19 cellular contexts compared by ENCODE assay signal in the genomic region with DNA sequence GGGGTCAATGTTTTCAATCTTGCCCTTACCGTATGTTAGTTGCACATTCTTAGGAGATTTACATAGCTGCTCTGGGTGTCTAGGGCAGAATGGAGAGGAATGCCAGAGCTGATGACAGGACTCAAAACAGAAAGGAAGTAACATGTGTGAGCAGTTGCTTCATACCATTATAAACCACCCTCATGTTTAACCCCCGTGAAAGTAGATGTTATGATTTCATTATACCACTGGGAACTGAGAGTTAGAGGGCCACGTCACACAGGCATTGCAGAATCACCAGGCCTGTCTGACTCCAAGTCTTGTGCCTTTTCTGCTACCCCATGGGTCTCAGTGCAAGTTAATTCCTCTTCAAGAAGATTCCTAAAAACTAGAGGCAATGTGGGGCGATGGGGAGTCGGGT. TPM values are rescaled to one million over a fixed set of nuclear protein-coding genes. Genes with fewer than 3 reads are reported as not detected.
A peak's percentile ranks its signal among the peaks of the same experiment; 100 is the strongest.
DNase-seq lines count a peak whose midpoint lies in the region; ATAC-seq and TF ChIP-seq lines count a peak whose summit lies in the region.
"Had no signal": no experiment of that assay in that cellular context is flagged by ENCODE, and none has a peak within 500 bp of the region (broad histone marks: within the 10 kb centered on the region; RNA-seq: fewer than 3 reads in every experiment).

No MANE protein-coding gene starts in this region.

- intact Hi-C loops in activated CD8-positive, alpha-beta T cell treated with anti-CD3 and anti-CD28 coated beads for 36 hours (cut with micrococcal nuclease): no loop called here

- no peak for TF ChIP-seq CTCF in OCI-LY3 (IDR thresholded peaks at IDR 0.05; ENCODE audit: low read depth, low read length)
- TF ChIP-seq CTCF in activated CD8-positive, alpha-beta T cell treated with anti-CD3 and anti-CD28 coated beads for 36 hours (IDR thresholded peaks at IDR 0.05): no peak

- no peak overlapping the region for H3K27ac Mint-ChIP-seq in activated naive CD8-positive, alpha-beta T cell treated with anti-CD3 and anti-CD28 coated beads for 36 hours
- no peak overlapping the region for H3K27ac Mint-ChIP-seq in activated CD8-positive, alpha-beta T cell treated with anti-CD3 and anti-CD28 coated beads for 36 hours
- H3K27ac Mint-ChIP-seq: activated CD4-positive, alpha-beta T cell treated with anti-CD3 and anti-CD28 coated beads for 36 hours; IgD-negative memory B cell; natural killer cell had no signal

- no peak overlapping the region for H3K4me3 Mint-ChIP-seq in activated naive CD8-positive, alpha-beta T cell treated with anti-CD3 and anti-CD28 coated beads for 36 hours
- no peak overlapping the region for H3K4me3 Mint-ChIP-seq in activated CD8-positive, alpha-beta T cell treated with anti-CD3 and anti-CD28 coated beads for 36 hours
- H3K4me3 Mint-ChIP-seq: activated CD4-positive, alpha-beta T cell treated with anti-CD3 and anti-CD28 coated beads for 36 hours; IgD-negative memory B cell; natural killer cell had no signal

- no peaks in the 10 kb centered on the region for H3K9me3 ChIP-seq in OCI-LY3 (ENCODE audit: insufficient read depth, low read length)
- H3K9me3 ChIP-seq: thoracic aorta had no signal

- H2AFZ ChIP-seq in OCI-LY3 (ENCODE audit: low read depth, low read length): no peak overlapping the region

- CTCF ChIA-PET in activated CD8-positive, alpha-beta T cell treated with anti-CD3 and anti-CD28 coated beads for 36 hours (lab: Charles Lee): no interaction called here

- H3K4me1 ChIP-seq in OCI-LY3 (ENCODE audit: low read length): peaks cover 13% of the 10 kb centered on the region

- DNase-seq in iris pigment epithelial cell (ENCODE audit: low read depth) (peak; percentile 37), NCI-H146 (lab: John Stamatoyannopoulos, UW) (no peak), iPS-NIHi7 (ENCODE audit: extremely low spot score) (no peak)
- DNase-seq in activated naive CD8-positive, alpha-beta T cell treated with anti-CD3 and anti-CD28 coated beads for 36 hours: no peak
- DNase-seq in activated CD8-positive, alpha-beta T cell treated with anti-CD3 and anti-CD28 coated beads for 36 hours: no peak
- DNase-seq: activated CD4-positive, alpha-beta T cell treated with anti-CD3 and anti-CD28 coated beads for 36 hours; GDM1; natural killer cell; NCI-H1092; NCI-H748 treated with DMSO at 0.1 percent for 48 hours had no signal

- no peaks in the 10 kb centered on the region for H3K36me3 Mint-ChIP-seq in activated naive CD8-positive, alpha-beta T cell treated with anti-CD3 and anti-CD28 coated beads for 36 hours
- no peaks in the 10 kb centered on the region for H3K36me3 Mint-ChIP-seq in activated CD8-positive, alpha-beta T cell treated with anti-CD3 and anti-CD28 coated beads for 36 hours (ENCODE audit: low read depth)
- H3K36me3 Mint-ChIP-seq: IgD-negative memory B cell, natural killer cell had no signal

- no peaks in the 10 kb centered on the region for H3K9me3 Mint-ChIP-seq in activated naive CD8-positive, alpha-beta T cell treated with anti-CD3 and anti-CD28 coated beads for 36 hours
- H3K9me3 Mint-ChIP-seq in activated CD8-positive, alpha-beta T cell treated with anti-CD3 and anti-CD28 coated beads for 36 hours: no peaks in the 10 kb centered on the region
- H3K9me3 Mint-ChIP-seq: natural killer cell had no signal

- no peaks in the 10 kb centered on the region for H3K79me2 ChIP-seq in OCI-LY3 (ENCODE audit: low read length)

- no peaks in the 10 kb centered on the region for H3K27me3 ChIP-seq in OCI-LY3 (ENCODE audit: low read depth, low read length)

- H3K4me3 ChIP-seq in OCI-LY3 (ENCODE audit: low read length): no peak overlapping the region
- H3K4me3 ChIP-seq: smooth muscle cell, thoracic aorta had no signal

- H4K20me1 ChIP-seq in OCI-LY3 (ENCODE audit: insufficient read depth, low read length): no peaks in the 10 kb centered on the region

- no peaks in the 10 kb centered on the region for H3K36me3 ChIP-seq in OCI-LY3 (replicated peaks; ENCODE audit: low read depth, low read length)
- H3K36me3 ChIP-seq: thoracic aorta had no signal

- H3K4me1 Mint-ChIP-seq in activated naive CD8-positive, alpha-beta T cell treated with anti-CD3 and anti-CD28 coated beads for 36 hours: no peaks in the 10 kb centered on the region
- no peaks in the 10 kb centered on the region for H3K4me1 Mint-ChIP-seq in activated CD8-positive, alpha-beta T cell treated with anti-CD3 and anti-CD28 coated beads for 36 hours (ENCODE audit: low read depth)
- H3K4me1 Mint-ChIP-seq: natural killer cell had no signal

- H3K9ac ChIP-seq in OCI-LY3 (ENCODE audit: low read length): no peak overlapping the region

- H3K27ac ChIP-seq in OCI-LY3 (ENCODE audit: low read length): no peak overlapping the region
- H3K27ac ChIP-seq: thoracic aorta had no signal

- ATAC-seq in GM18520 (IDR thresholded peaks at IDR 0.05; ENCODE audit: unreplicated experiment): peak; percentile 26
- ATAC-seq in HG02798 (IDR thresholded peaks at IDR 0.05; ENCODE audit: poor library complexity, unreplicated experiment): peak; percentile 35
- no peak for ATAC-seq in activated CD8-positive, alpha-beta T cell treated with anti-CD3 and anti-CD28 coated beads for 36 hours
- ATAC-seq: activated CD4-positive, alpha-beta T cell treated with anti-CD3 and anti-CD28 coated beads for 36 hours; natural killer cell had no signal

- POLR2A ChIA-PET in activated CD8-positive, alpha-beta T cell treated with anti-CD3 and anti-CD28 coated beads for 36 hours (lab: Charles Lee): no interaction called here

- H3K4me2 ChIP-seq in OCI-LY3 (ENCODE audit: low read length): peak overlapping the region; percentile 48
- H3K4me2 ChIP-seq: smooth muscle cell had no signal

- peaks cover 45% of the 10 kb centered on the region for H3K27me3 Mint-ChIP-seq in activated naive CD8-positive, alpha-beta T cell treated with anti-CD3 and anti-CD28 coated beads for 36 hours
- H3K27me3 Mint-ChIP-seq in activated CD8-positive, alpha-beta T cell treated with anti-CD3 and anti-CD28 coated beads for 36 hours: peaks cover 43% of the 10 kb centered on the region

RNA-seq across cellular contexts. Expression of gene SIM1, which starts 23.5 kb away (rescaled TPM):
- total RNA-seq in activated naive CD8-positive, alpha-beta T cell treated with anti-CD3 and anti-CD28 coated beads for 36 hours: not detected
- not detected for total RNA-seq in activated CD8-positive, alpha-beta T cell treated with anti-CD3 and anti-CD28 coated beads for 36 hours
- total RNA-seq: activated CD4-positive, alpha-beta T cell treated with anti-CD3 and anti-CD28 coated beads for 36 hours; H4; lung microvascular endothelial cell; natural killer cell; posterior vena cava; smooth muscle cell; thoracic aorta had no signal
